In the genomic region with DNA sequence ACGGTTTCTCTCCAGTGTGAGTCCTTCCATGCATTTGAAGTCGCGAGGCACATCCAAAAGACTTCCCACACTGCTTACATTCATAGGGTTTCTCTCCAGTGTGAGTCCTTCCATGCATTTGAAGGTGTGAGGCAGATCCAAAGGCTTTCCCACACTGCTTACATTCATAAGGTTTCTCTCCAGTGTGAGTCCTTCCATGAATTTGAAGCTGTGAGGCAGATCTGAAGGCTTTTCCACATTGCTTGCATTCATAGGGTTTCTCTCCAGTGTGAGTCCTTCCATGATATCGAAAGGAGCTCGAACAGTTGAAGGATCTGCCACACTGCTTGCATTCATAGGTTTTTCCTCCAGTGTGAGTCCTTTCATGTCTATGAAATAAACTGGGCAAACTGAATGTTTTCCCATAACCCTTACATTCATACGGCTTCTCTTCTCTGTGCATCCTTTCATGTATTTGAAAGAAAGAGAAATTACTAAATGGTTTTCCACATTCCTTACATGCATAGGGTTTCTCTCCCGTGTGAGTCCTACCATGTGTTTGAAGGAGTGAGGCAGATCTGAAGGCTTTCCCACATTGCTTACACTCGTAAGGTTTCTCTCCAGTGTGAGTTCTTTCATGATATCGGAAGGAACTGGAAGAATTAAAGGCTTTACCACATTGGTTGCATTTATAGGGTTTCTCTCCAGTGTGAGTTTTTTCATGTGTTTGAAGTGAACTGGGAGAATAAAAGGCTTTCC, we compare ENCODE assay signal across 21 cellular contexts. TPM values are rescaled to one million over a fixed set of nuclear protein-coding genes. Genes with fewer than 3 reads are reported as not detected.
DNase-seq lines count a peak whose midpoint lies in the region; ATAC-seq, FAIRE-seq and TF ChIP-seq lines count a peak whose summit lies in the region.
"Had no signal": no experiment of that assay in that cellular context is flagged by ENCODE, and none has a peak within 500 bp of the region (broad histone marks: within the 10 kb centered on the region; RNA-seq: fewer than 3 reads in every experiment).

No MANE protein-coding gene starts in this region.

- H3K27ac Mint-ChIP-seq in endodermal cell (no peak overlapping the region), neural progenitor cell (no peak overlapping the region)
- no peak overlapping the region for H3K27ac Mint-ChIP-seq in activated CD4-positive, alpha-beta memory T cell treated with anti-CD3 and anti-CD28 coated beads for 36 hours
- H3K27ac Mint-ChIP-seq: B cell; CD4-positive, alpha-beta memory T cell; IgD-negative memory B cell had no signal

- ATAC-seq in HepG2, result no peak
- no peak for ATAC-seq in right lobe of liver
- no peak for ATAC-seq in HG03039 (IDR thresholded peaks at IDR 0.05; ENCODE audit: unreplicated experiment)

- DNase-seq in HepG2 (ENCODE audit: low spot score), result no peak
- DNase-seq in right lobe of liver, result no peak
- no peak for DNase-seq in endodermal cell
- no peak for DNase-seq in neural progenitor cell (ENCODE audit: low spot score)
- DNase-seq in NCI-H82 treated with DMSO at 0.1 percent for 48 hours (lab: John Stamatoyannopoulos, UW; ENCODE audit: unreplicated experiment), result no peak
- no peak for DNase-seq in DMS53 (lab: John Stamatoyannopoulos, UW)
- no peak for DNase-seq in activated CD4-positive, alpha-beta memory T cell treated with anti-CD3 and anti-CD28 coated beads for 36 hours
- DNase-seq: Calu3; CD4-positive, alpha-beta memory T cell; HCEC 1CT; NCI-H1417 treated with DMSO at 0.1 percent for 48 hours; NCI-H1930; NCI-H446; NCI-H748 treated with DMSO at 0.1 percent for 48 hours; PC-9; SW 1271 had no signal

- no peak overlapping the region for H2AFZ ChIP-seq in HepG2 (ENCODE audit: low read length)
- no peak overlapping the region for H2AFZ ChIP-seq in neural progenitor cell (replicated peaks)
- H2AFZ ChIP-seq: PC-9 had no signal

- TF ChIP-seq CTCF in HepG2 (CRISPR knock-in tag; IDR thresholded peaks at IDR 0.05) (no peak), right lobe of liver (IDR thresholded peaks at IDR 0.05) (no peak), endodermal cell (conservative IDR thresholded peaks at IDR 0.05) (no peak), neural progenitor cell (IDR thresholded peaks at IDR 0.05) (no peak)

- TF ChIP-seq RAD21 in HepG2 (CRISPR knock-in tag; IDR thresholded peaks at IDR 0.05), result no peak

- H3K4me3 Mint-ChIP-seq in endodermal cell, result no peak overlapping the region
- no peak overlapping the region for H3K4me3 Mint-ChIP-seq in neural progenitor cell
- H3K4me3 Mint-ChIP-seq in activated CD4-positive, alpha-beta memory T cell treated with anti-CD3 and anti-CD28 coated beads for 36 hours, result no peak overlapping the region
- H3K4me3 Mint-ChIP-seq: B cell; CD4-positive, alpha-beta memory T cell had no signal

- peaks cover 18% of the 10 kb centered on the region for H3K9me3 ChIP-seq in HepG2 (ENCODE audit: low read length)
- H3K9me3 ChIP-seq in right lobe of liver, result peaks cover 0 to 59% (median 26%) of the 10 kb centered on the region in 4 donors
- H3K9me3 ChIP-seq in endodermal cell (ENCODE audit: control insufficient read depth, low read length), result peaks cover 93% of the 10 kb centered on the region
- peaks cover 37% of the 10 kb centered on the region for H3K9me3 ChIP-seq in neural progenitor cell (ENCODE audit: low read depth)

- BruUV-seq in HepG2 (replicated peaks; lab: Mats Ljungman, UMichigan), result no TSS peak

- intact Hi-C loops in HepG2 (cut with micrococcal nuclease; ENCODE audit: unreplicated experiment) (no loop called here), right lobe of liver (cut with DNase I) (no loop called here)
- intact Hi-C loops in activated CD4-positive, alpha-beta memory T cell treated with anti-CD3 and anti-CD28 coated beads for 36 hours (cut with micrococcal nuclease), result no loop called here

- no peaks in the 10 kb centered on the region for H3K79me2 ChIP-seq in HepG2 (ENCODE audit: insufficient read depth, low read length)
- H3K79me2 ChIP-seq in neural progenitor cell (ENCODE audit: low read depth), result peaks cover 3% of the 10 kb centered on the region

- H3K4me2 ChIP-seq in HepG2 (ENCODE audit: low read depth, low read length) (no peak overlapping the region), neural progenitor cell (no peak overlapping the region)
- H3K4me2 ChIP-seq: PC-9 had no signal

- peaks cover 17% of the 10 kb centered on the region for H3K4me1 ChIP-seq in HepG2 (ENCODE audit: insufficient read depth, low read length)
- H3K4me1 ChIP-seq in right lobe of liver, result no peaks in the 10 kb centered on the region
- no peaks in the 10 kb centered on the region for H3K4me1 ChIP-seq in endodermal cell (ENCODE audit: control insufficient read depth, insufficient read depth, low read length)
- H3K4me1 ChIP-seq in neural progenitor cell, result no peaks in the 10 kb centered on the region

- H3K36me3 Mint-ChIP-seq in endodermal cell (ENCODE audit: low read depth) (peaks cover 85% of the 10 kb centered on the region), neural progenitor cell (peaks cover 63% of the 10 kb centered on the region)
- H3K36me3 Mint-ChIP-seq in activated CD4-positive, alpha-beta memory T cell treated with anti-CD3 and anti-CD28 coated beads for 36 hours, result peaks cover 75% of the 10 kb centered on the region

- H3K4me1 Mint-ChIP-seq in endodermal cell (no peaks in the 10 kb centered on the region), neural progenitor cell (no peaks in the 10 kb centered on the region)
- no peaks in the 10 kb centered on the region for H3K4me1 Mint-ChIP-seq in activated CD4-positive, alpha-beta memory T cell treated with anti-CD3 and anti-CD28 coated beads for 36 hours (ENCODE audit: low read depth)
- H3K4me1 Mint-ChIP-seq: B cell, IgD-negative memory B cell had no signal

- 94% methylated on average over 9 of the region's 9 CpGs for WGBS in HepG2 (ENCODE audit: low lambda C conversion rate)
- WGBS in right lobe of liver (ENCODE audit: insufficient coverage, low coverage, low lambda C conversion rate, missing lambda C conversion rate), result 92% methylated on average over 8 of the region's 9 CpGs
- 93 to 100% methylated on average over 5 to 9 of the region's 9 CpGs for WGBS in endodermal cell (ENCODE audit: insufficient coverage in 1 of 2, insufficient read length in 1 of 2), 2 experiments

- TF ChIP-seq EP300 in HepG2 (IDR thresholded peaks at IDR 0.05; ENCODE audit: low read depth in 2 of 2, low read length in 2 of 2) (no peak), HepG2 (CRISPR knock-in tag; IDR thresholded peaks at IDR 0.05; ENCODE audit: borderline replicate concordance) (no peak)

- FAIRE-seq in HepG2 (lab: Jason Lieb, UNC), result no peak

- H3K4me3 ChIP-seq in HepG2 (replicated peaks in 1 of 3; ENCODE audit: insufficient read depth in 1 of 3, low read depth in 2 of 3, low read length in 3 of 3) (no peak overlapping the region), right lobe of liver (no peak overlapping the region), endodermal cell (ENCODE audit: low read length) (peak overlapping the region; percentile 57), neural progenitor cell (peak overlapping the region; percentile 17)
- H3K4me3 ChIP-seq: PC-9 had no signal

- CTCF ChIA-PET in HepG2 (lab: Yijun Ruan, JAX; ENCODE audit: low intra/inter-chr PET ratio, low total read pairs), result no interaction called here
- CTCF ChIA-PET in activated CD4-positive, alpha-beta memory T cell treated with anti-CD3 and anti-CD28 coated beads for 36 hours (lab: Charles Lee), result no interaction called here

- no peak for TF ChIP-seq POLR2A in HepG2 (IDR thresholded peaks at IDR 0.05; ENCODE audit: insufficient read depth in 1 of 2, low read depth in 2 of 2, low read length in 2 of 2)
- TF ChIP-seq POLR2A in right lobe of liver (IDR thresholded peaks at IDR 0.05), result no peak

- in situ Hi-C loops in HepG2 (cut with HindIII; ENCODE audit: extremely low pct_ligation_motif_present, low pct_unique_long_range_greater_than_20kb), result no loop called here

- peaks cover 4 to 20% of the 10 kb centered on the region in 2 experiments; a peak in 3 of 5 replicates for H3K36me3 ChIP-seq in HepG2 (replicated peaks in 1 of 2; ENCODE audit: control insufficient read depth in 1 of 2, insufficient read depth in 2 of 2, low read length in 2 of 2)
- peaks cover 0 to 38% (median 18%) of the 10 kb centered on the region in 4 donors for H3K36me3 ChIP-seq in right lobe of liver
- peaks cover 59% of the 10 kb centered on the region for H3K36me3 ChIP-seq in endodermal cell (ENCODE audit: control insufficient read depth, insufficient read depth, low read length)
- H3K36me3 ChIP-seq in neural progenitor cell, result peaks cover 47% of the 10 kb centered on the region

- peak overlapping the region; percentile 45 for H3K27ac ChIP-seq in HepG2 (ENCODE audit: extremely low read length, insufficient read depth, low read length)
- no peak overlapping the region for H3K27ac ChIP-seq in right lobe of liver
- H3K27ac ChIP-seq in endodermal cell (ENCODE audit: low read depth, low read length), result no peak overlapping the region
- H3K27ac ChIP-seq in neural progenitor cell, result no peak overlapping the region
- H3K27ac ChIP-seq: 22Rv1, PC-9 had no signal

- H4K20me1 ChIP-seq in HepG2 (ENCODE audit: insufficient read depth, low read length) (no peaks in the 10 kb centered on the region), neural progenitor cell (ENCODE audit: low read depth) (no peaks in the 10 kb centered on the region)

- H3K9ac ChIP-seq in HepG2 (ENCODE audit: insufficient read depth, low read depth, low read length) (no peak overlapping the region), endodermal cell (ENCODE audit: extremely low read depth, low read length, poor library complexity, severe bottlenecking) (no peak overlapping the region), neural progenitor cell (no peak overlapping the region)

- H3K9me3 Mint-ChIP-seq in endodermal cell, result peaks cover 98% of the 10 kb centered on the region
- H3K9me3 Mint-ChIP-seq in neural progenitor cell, result peaks cover 81% of the 10 kb centered on the region
- H3K9me3 Mint-ChIP-seq in activated CD4-positive, alpha-beta memory T cell treated with anti-CD3 and anti-CD28 coated beads for 36 hours, result peaks cover 67% of the 10 kb centered on the region

- H3K27me3 Mint-ChIP-seq in endodermal cell (ENCODE audit: insufficient read depth) (no peaks in the 10 kb centered on the region), neural progenitor cell (ENCODE audit: insufficient read depth, low read depth) (peaks cover 5% of the 10 kb centered on the region)
- H3K27me3 Mint-ChIP-seq in activated CD4-positive, alpha-beta memory T cell treated with anti-CD3 and anti-CD28 coated beads for 36 hours, result no peaks in the 10 kb centered on the region
- H3K27me3 Mint-ChIP-seq: B cell; CD4-positive, alpha-beta memory T cell; IgD-negative memory B cell had no signal

- peaks cover 16% of the 10 kb centered on the region for H3F3A ChIP-seq in neural progenitor cell (ENCODE audit: low read depth)

- H3K27me3 ChIP-seq in HepG2 (ENCODE audit: control insufficient read depth in 1 of 2, insufficient read depth in 2 of 2, low read length in 2 of 2) (no peaks in the 10 kb centered on the region), right lobe of liver (no peaks in the 10 kb centered on the region), endodermal cell (ENCODE audit: control insufficient read depth, insufficient read depth, low read length, poor library complexity, severe bottlenecking) (no peaks in the 10 kb centered on the region), neural progenitor cell (no peaks in the 10 kb centered on the region)

- POLR2A ChIA-PET in HepG2 (lab: Yijun Ruan, JAX), result no interaction called here
- POLR2A ChIA-PET in activated CD4-positive, alpha-beta memory T cell treated with anti-CD3 and anti-CD28 coated beads for 36 hours (lab: Charles Lee), result no interaction called here

RNA-seq across cellular contexts. Expression of a gene that starts 20.3 kb away (rescaled TPM):
- total RNA-seq in HepG2 (2016; rRNA removed; fragmentation: Illumina TruSeq; extraction: Trizol) (4.9 and 5.8 TPM in 2 replicates), right lobe of liver (1 to 10 TPM; 1.1 to 7.4 (median 2.5) TPM), endodermal cell (1 to 10 TPM; 3.9 to 7.9 TPM), neural progenitor cell (ENCODE audit: low replicate concordance) (8.2 and 8.3 TPM in 2 replicates)
- total RNA-seq in HepG2 (2016; cell fraction: cytosol; rRNA removed; fragmentation: Illumina TruSeq; extraction: Trizol; ENCODE audit: low read depth), result 0.44 and 1.4 TPM in 2 replicates
- 4.8 and 7.4 TPM in 2 replicates for total RNA-seq in HepG2 (2016; cell fraction: insoluble cytoplasmic fraction; rRNA removed; fragmentation: Illumina TruSeq; extraction: Trizol)
- 1.4 and 2.8 TPM in 2 replicates for total RNA-seq in HepG2 (2016; cell fraction: membrane; rRNA removed; fragmentation: Illumina TruSeq; extraction: Trizol)
- total RNA-seq in HepG2 (2016; cell fraction: nucleus; rRNA removed; fragmentation: Illumina TruSeq; extraction: Trizol), result 5.2 and 5.6 TPM in 2 replicates
- polyA plus RNA-seq in HepG2 (2011; rRNA removed), result 1.4 and 1.8 TPM in 2 replicates
- polyA plus RNA-seq in HepG2 (2011; cell fraction: cytosol; rRNA removed), result 0.82 and 1.2 TPM in 2 replicates
- 1.5 and 1.9 TPM in 2 replicates for polyA plus RNA-seq in HepG2 (2011; cell fraction: nucleus; rRNA removed)
- 2.0 and 2.4 TPM in 2 replicates for polyA plus RNA-seq in HepG2 (2012)
- 0.45 and 0.66 TPM in 2 replicates for polyA plus RNA-seq in HepG2 (2016; cell fraction: cytosol; fragmentation: Illumina TruSeq; extraction: Trizol; ENCODE audit: low read depth)
- 4.0 and 5.4 TPM in 2 replicates for polyA plus RNA-seq in HepG2 (2016; cell fraction: insoluble cytoplasmic fraction; fragmentation: Illumina TruSeq; extraction: Trizol; ENCODE audit: low read depth)
- polyA plus RNA-seq in HepG2 (2016; cell fraction: membrane; fragmentation: Illumina TruSeq; extraction: Trizol; ENCODE audit: low read depth), result 0.43 and 0.81 TPM in 2 replicates
- 13.0 and 14.6 TPM in 2 replicates for polyA plus RNA-seq in HepG2 (2016; cell fraction: nucleus; fragmentation: Illumina TruSeq; extraction: Trizol; ENCODE audit: insufficient read depth, low read depth)
- 1.7 TPM in 1 of 2 replicates, not detected in the other for polyA minus RNA-seq in HepG2 (2011; rRNA and poly(A)+ RNA removed; ENCODE audit: low replicate concordance)
- polyA minus RNA-seq in HepG2 (2011; cell fraction: cytosol; rRNA and poly(A)+ RNA removed), result 1.2 and 2.0 TPM in 2 replicates
- 5.8 and 7.9 TPM in 2 replicates for polyA minus RNA-seq in HepG2 (2011; cell fraction: nucleus; rRNA and poly(A)+ RNA removed)
- polyA plus RNA-seq in endodermal cell (2013, experiment 1 of 2), result 3.6 TPM
- 4.1 TPM for polyA plus RNA-seq in endodermal cell (2013, experiment 2 of 2)
- under 1 TPM; 0.27 to 0.33 TPM for total RNA-seq in activated CD4-positive, alpha-beta memory T cell treated with anti-CD3 and anti-CD28 coated beads for 36 hours

RNA-seq across cellular contexts. Expression of a gene that starts 37.6 kb away (rescaled TPM):
- total RNA-seq in HepG2 (2016; rRNA removed; fragmentation: Illumina TruSeq; extraction: Trizol), result 5.2 and 6.4 TPM in 2 replicates
- 1.3 and 1.9 TPM in 2 replicates for total RNA-seq in HepG2 (2016; cell fraction: cytosol; rRNA removed; fragmentation: Illumina TruSeq; extraction: Trizol; ENCODE audit: low read depth)
- 5.5 and 5.8 TPM in 2 replicates for total RNA-seq in HepG2 (2016; cell fraction: insoluble cytoplasmic fraction; rRNA removed; fragmentation: Illumina TruSeq; extraction: Trizol)
- total RNA-seq in HepG2 (2016; cell fraction: membrane; rRNA removed; fragmentation: Illumina TruSeq; extraction: Trizol), result 2.1 and 3.0 TPM in 2 replicates
- total RNA-seq in HepG2 (2016; cell fraction: nucleus; rRNA removed; fragmentation: Illumina TruSeq; extraction: Trizol), result 6.1 and 6.9 TPM in 2 replicates
- 0.46 and 0.52 TPM in 2 replicates for polyA plus RNA-seq in HepG2 (2011; rRNA removed)
- polyA plus RNA-seq in HepG2 (2011; cell fraction: cytosol; rRNA removed), result 0.10 and 0.13 TPM in 2 replicates
- polyA plus RNA-seq in HepG2 (2011; cell fraction: nucleus; rRNA removed), result 0.59 and 0.92 TPM in 2 replicates
- 0.59 and 0.67 TPM in 2 replicates for polyA plus RNA-seq in HepG2 (2012)
- polyA plus RNA-seq in HepG2 (2016; cell fraction: cytosol; fragmentation: Illumina TruSeq; extraction: Trizol; ENCODE audit: low read depth), result 0.17 and 0.23 TPM in 2 replicates
- 2.0 and 2.3 TPM in 2 replicates for polyA plus RNA-seq in HepG2 (2016; cell fraction: insoluble cytoplasmic fraction; fragmentation: Illumina TruSeq; extraction: Trizol; ENCODE audit: low read depth)
- polyA plus RNA-seq in HepG2 (2016; cell fraction: membrane; fragmentation: Illumina TruSeq; extraction: Trizol; ENCODE audit: low read depth), result 0.21 and 0.30 TPM in 2 replicates
- polyA plus RNA-seq in HepG2 (2016; cell fraction: nucleus; fragmentation: Illumina TruSeq; extraction: Trizol; ENCODE audit: insufficient read depth, low read depth), result 2.1 and 2.6 TPM in 2 replicates
- polyA minus RNA-seq in HepG2 (2011; rRNA and poly(A)+ RNA removed; ENCODE audit: low replicate concordance), result 0.64 TPM in 1 of 2 replicates, not detected in the other
- 0.62 and 0.79 TPM in 2 replicates for polyA minus RNA-seq in HepG2 (2011; cell fraction: cytosol; rRNA and poly(A)+ RNA removed)
- polyA minus RNA-seq in HepG2 (2011; cell fraction: nucleus; rRNA and poly(A)+ RNA removed), result 6.6 and 6.7 TPM in 2 replicates
- under 1 TPM in 4 of 6 experiments, not detected in 2; 0.29 to 0.32 (median 0.31) TPM for total RNA-seq in right lobe of liver
- 1 to 10 TPM; 1.6 to 3.7 TPM for total RNA-seq in endodermal cell
- 1.4 TPM for polyA plus RNA-seq in endodermal cell (2013, experiment 1 of 2)
- 1.1 TPM for polyA plus RNA-seq in endodermal cell (2013, experiment 2 of 2)
- 2.6 and 3.0 TPM in 2 replicates for total RNA-seq in neural progenitor cell (ENCODE audit: low replicate concordance)
- under 1 TPM; 0.57 to 0.80 TPM for total RNA-seq in activated CD4-positive, alpha-beta memory T cell treated with anti-CD3 and anti-CD28 coated beads for 36 hours
- total RNA-seq: B cell; CD4-positive, alpha-beta memory T cell; HT-29 had no signal
- polyA plus RNA-seq: CD4-positive, alpha-beta memory T cell; IgD-negative memory B cell had no signal

RNA-seq across cellular contexts. Expression of a gene that starts 49.3 kb away (rescaled TPM):
- total RNA-seq in HepG2 (2016; rRNA removed; fragmentation: Illumina TruSeq; extraction: Trizol) (3.2 and 6.0 TPM in 2 replicates), right lobe of liver (1 to 10 TPM; 2.2 to 8.6 (median 3.1) TPM), endodermal cell (10 to 100 TPM; 10.3 to 17.9 TPM), neural progenitor cell (ENCODE audit: low replicate concordance) (16.3 and 16.5 TPM in 2 replicates)
- total RNA-seq in HepG2 (2016; cell fraction: cytosol; rRNA removed; fragmentation: Illumina TruSeq; extraction: Trizol; ENCODE audit: low read depth), result 0.40 and 0.44 TPM in 2 replicates
- 3.6 and 4.1 TPM in 2 replicates for total RNA-seq in HepG2 (2016; cell fraction: insoluble cytoplasmic fraction; rRNA removed; fragmentation: Illumina TruSeq; extraction: Trizol)
- 1.1 and 1.6 TPM in 2 replicates for total RNA-seq in HepG2 (2016; cell fraction: membrane; rRNA removed; fragmentation: Illumina TruSeq; extraction: Trizol)
- 3.7 and 4.7 TPM in 2 replicates for total RNA-seq in HepG2 (2016; cell fraction: nucleus; rRNA removed; fragmentation: Illumina TruSeq; extraction: Trizol)
- polyA plus RNA-seq in HepG2 (2011; rRNA removed), result 0.90 and 1.0 TPM in 2 replicates
- polyA plus RNA-seq in HepG2 (2011; cell fraction: cytosol; rRNA removed), result 0.48 and 0.69 TPM in 2 replicates
- polyA plus RNA-seq in HepG2 (2011; cell fraction: nucleus; rRNA removed), result 0.95 and 1.3 TPM in 2 replicates
- polyA plus RNA-seq in HepG2 (2012), result 0.86 and 0.88 TPM in 2 replicates
- 0.11 and 0.16 TPM in 2 replicates for polyA plus RNA-seq in HepG2 (2016; cell fraction: cytosol; fragmentation: Illumina TruSeq; extraction: Trizol; ENCODE audit: low read depth)
- polyA plus RNA-seq in HepG2 (2016; cell fraction: insoluble cytoplasmic fraction; fragmentation: Illumina TruSeq; extraction: Trizol; ENCODE audit: low read depth), result 1.7 and 1.9 TPM in 2 replicates
- 0.32 and 0.49 TPM in 2 replicates for polyA plus RNA-seq in HepG2 (2016; cell fraction: membrane; fragmentation: Illumina TruSeq; extraction: Trizol; ENCODE audit: low read depth)
- 3.0 and 3.1 TPM in 2 replicates for polyA plus RNA-seq in HepG2 (2016; cell fraction: nucleus; fragmentation: Illumina TruSeq; extraction: Trizol; ENCODE audit: insufficient read depth, low read depth)
- polyA minus RNA-seq in HepG2 (2011; rRNA and poly(A)+ RNA removed; ENCODE audit: low replicate concordance), result 0.02 and 2.0 TPM in 2 replicates
- 1.2 TPM in 2 replicates for polyA minus RNA-seq in HepG2 (2011; cell fraction: cytosol; rRNA and poly(A)+ RNA removed)
- polyA minus RNA-seq in HepG2 (2011; cell fraction: nucleus; rRNA and poly(A)+ RNA removed), result 5.0 and 6.2 TPM in 2 replicates
- 8.7 TPM for polyA plus RNA-seq in endodermal cell (2013, experiment 1 of 2)
- 6.2 TPM for polyA plus RNA-seq in endodermal cell (2013, experiment 2 of 2)
- 1 to 10 TPM; 2.5 TPM for total RNA-seq in activated CD4-positive, alpha-beta memory T cell treated with anti-CD3 and anti-CD28 coated beads for 36 hours
- total RNA-seq: Calu3 had no signal

RNA-seq across cellular contexts. Expression of a gene that starts 50.3 kb away (rescaled TPM):
- total RNA-seq in HepG2 (2016; rRNA removed; fragmentation: Illumina TruSeq; extraction: Trizol) (0.42 and 0.49 TPM in 2 replicates), right lobe of liver (1 to 10 TPM in 2 of 6 experiments, under 1 TPM in 4; 0.25 to 2.6 (median 0.70) TPM), endodermal cell (1 to 10 TPM; 4.4 to 5.0 TPM), neural progenitor cell (ENCODE audit: low replicate concordance) (10.0 and 17.7 TPM in 2 replicates)
- total RNA-seq in HepG2 (2016; cell fraction: cytosol; rRNA removed; fragmentation: Illumina TruSeq; extraction: Trizol; ENCODE audit: low read depth), result 0.20 and 0.26 TPM in 2 replicates
- total RNA-seq in HepG2 (2016; cell fraction: insoluble cytoplasmic fraction; rRNA removed; fragmentation: Illumina TruSeq; extraction: Trizol), result 0.31 and 0.74 TPM in 2 replicates
- total RNA-seq in HepG2 (2016; cell fraction: membrane; rRNA removed; fragmentation: Illumina TruSeq; extraction: Trizol), result 0.31 and 0.40 TPM in 2 replicates
- total RNA-seq in HepG2 (2016; cell fraction: nucleus; rRNA removed; fragmentation: Illumina TruSeq; extraction: Trizol), result 0.78 and 0.93 TPM in 2 replicates
- polyA plus RNA-seq in HepG2 (2011; rRNA removed), result 0.08 and 0.16 TPM in 2 replicates
- polyA plus RNA-seq in HepG2 (2011; cell fraction: cytosol; rRNA removed), result 0.03 and 0.17 TPM in 2 replicates
- 0.10 and 0.84 TPM in 2 replicates for polyA plus RNA-seq in HepG2 (2011; cell fraction: nucleus; rRNA removed)
- polyA plus RNA-seq in HepG2 (2012), result 0.20 and 0.34 TPM in 2 replicates
- not detected in 2 replicates for polyA plus RNA-seq in HepG2 (2016; cell fraction: cytosol; fragmentation: Illumina TruSeq; extraction: Trizol; ENCODE audit: low read depth)
- 0.44 and 0.47 TPM in 2 replicates for polyA plus RNA-seq in HepG2 (2016; cell fraction: insoluble cytoplasmic fraction; fragmentation: Illumina TruSeq; extraction: Trizol; ENCODE audit: low read depth)
- 0.19 and 0.21 TPM in 2 replicates for polyA plus RNA-seq in HepG2 (2016; cell fraction: membrane; fragmentation: Illumina TruSeq; extraction: Trizol; ENCODE audit: low read depth)
- 1.7 and 2.4 TPM in 2 replicates for polyA plus RNA-seq in HepG2 (2016; cell fraction: nucleus; fragmentation: Illumina TruSeq; extraction: Trizol; ENCODE audit: insufficient read depth, low read depth)
- polyA minus RNA-seq in HepG2 (2011; rRNA and poly(A)+ RNA removed; ENCODE audit: low replicate concordance), result 0.32 TPM in 1 of 2 replicates, not detected in the other
- polyA minus RNA-seq in HepG2 (2011; cell fraction: cytosol; rRNA and poly(A)+ RNA removed), result not detected in 2 replicates
- 0.64 and 0.87 TPM in 2 replicates for polyA minus RNA-seq in HepG2 (2011; cell fraction: nucleus; rRNA and poly(A)+ RNA removed)
- polyA plus RNA-seq in endodermal cell (2013, experiment 1 of 2), result 2.4 TPM
- polyA plus RNA-seq in endodermal cell (2013, experiment 2 of 2), result 2.1 TPM
- 1 to 10 TPM in 1 of 2 experiments, under 1 TPM in 1; 0.97 to 1.6 TPM for total RNA-seq in activated CD4-positive, alpha-beta memory T cell treated with anti-CD3 and anti-CD28 coated beads for 36 hours

Comparison
In these comparisons a context has a peak if more than half of its experiments do, and no peak if none do; other contexts are left out.
1. H3K4me3 ChIP-seq: peak in endodermal cell (single experiment) and neural progenitor cell (single experiment); none in HepG2 (0 of 3) and right lobe of liver (0 of 3).